14 cellular contexts compared by ENCODE assay signal in genomic region chr2:123953848-123954247, GRCh38.
DNase-seq lines count a peak whose midpoint lies in the region; ATAC-seq and TF ChIP-seq lines count a peak whose summit lies in the region.
"Had no signal": no experiment of that assay in that cellular context is flagged by ENCODE, and none has a peak within 500 bp of the region (broad histone marks: within the 10 kb centered on the region; RNA-seq: fewer than 3 reads in every experiment).

No MANE protein-coding gene starts in this region.

- no peak for ATAC-seq in HG03442 (IDR thresholded peaks at IDR 0.05; ENCODE audit: unreplicated experiment)
- ATAC-seq: activated naive CD4-positive, alpha-beta T cell treated with anti-CD3 and anti-CD28 coated beads, Interleukin-2, amount 50 U/mL, for 72 hours; heart left ventricle; stimulated activated naive CD8-positive, alpha-beta T cell treated with anti-CD3 and anti-CD28 coated beads, Interleukin-15, amount 100 ng/mL, for 72 hours; T-cell had no signal

- in situ Hi-C loops in astrocyte of the spinal cord (cut with HindIII; ENCODE audit: low sequenced_read_pairs), result no loop called here

- DNase-seq in ELR (ENCODE audit: low read depth) (peak; percentile 77), NCI-H2029 treated with DMSO at 0.1 percent for 48 hours (lab: John Stamatoyannopoulos, UW) (peak; percentile 41), astrocyte of the spinal cord (ENCODE audit: low read depth, low spot score) (peak; percentile 40), kidney tubule cell (ENCODE audit: low spot score) (peak; percentile 43), AG08396 (ENCODE audit: low spot score) (no peak), NCI-H146 treated with DMSO at 0.1 percent for 48 hours (lab: John Stamatoyannopoulos, UW; ENCODE audit: unreplicated experiment) (no peak)
- no peak for DNase-seq in stimulated activated CD4-positive, alpha-beta T cell treated with anti-CD3 and anti-CD28 coated beads, Interleukin-4, amount 100 ng/mL, for 4 hours
- DNase-seq: CD4-positive, alpha-beta T cell; heart left ventricle; NK-92 treated with Interleukin-12 subunit alpha and Interleukin-12 subunit beta, amount 100 ng/mL, for 24 hours; stimulated activated naive CD8-positive, alpha-beta T cell treated with anti-CD3 and anti-CD28 coated beads, Interleukin-15, amount 100 ng/mL, for 72 hours; T-cell had no signal

- TF ChIP-seq CTCF in astrocyte of the spinal cord (IDR thresholded peaks at IDR 0.05; ENCODE audit: low read depth, low read length), result no peak

- H3K4me3 ChIP-seq in astrocyte of the spinal cord (ENCODE audit: low read depth, low read length), result no peak overlapping the region
- H3K4me3 ChIP-seq: heart left ventricle had no signal

Comparison
In these comparisons a context has a peak if more than half of its experiments do, and no peak if none do; other contexts are left out.
1. DNase-seq: peak in ELR (single experiment), NCI-H2029 treated with DMSO at 0.1 percent for 48 hours (single experiment), astrocyte of the spinal cord (single experiment) and kidney tubule cell (single experiment); none in AG08396 (single experiment), NCI-H146 treated with DMSO at 0.1 percent for 48 hours (single experiment) and stimulated activated CD4-positive, alpha-beta T cell treated with anti-CD3 and anti-CD28 coated beads, Interleukin-4, amount 100 ng/mL, for 4 hours (0 of 2).